Comparison of ENCODE assay signal across 19 cellular contexts in genomic region chrX:84156831-84157230, GRCh38. TPM values are rescaled to one million over a fixed set of nuclear protein-coding genes. Genes with fewer than 3 reads are reported as not detected.
"Had no signal": no experiment of that assay in that cellular context is flagged by ENCODE, and none has a peak within 500 bp of the region (broad histone marks: within the 10 kb centered on the region; RNA-seq: fewer than 3 reads in every experiment).

No MANE protein-coding gene starts in this region.

- DNase-seq: effector memory CD8-positive, alpha-beta T cell; esophagus squamous epithelium; foreskin melanocyte; head of caudate nucleus; hippocampal formation; left colon; naive thymus-derived CD4-positive, alpha-beta T cell; nephron progenitor cell; psoas muscle; retina; right lobe of liver; spleen; stimulated activated CD4-positive, alpha-beta T cell treated with anti-CD3 and anti-CD28 coated beads, Interleukin-15, amount 100 ng/mL, for 24 hours; stimulated activated CD4-positive, alpha-beta T cell treated with anti-CD3 and anti-CD28 coated beads, Interleukin-1b, Interleukin-23, amount 100 ng/mL, for 48 hours; stimulated activated CD4-positive, alpha-beta T cell treated with anti-CD3 and anti-CD28 coated beads, Interleukin-4, amount 100 ng/mL, for 24 hours; tibial artery; upper lobe of right lung had no signal

- H3K36me3 ChIP-seq: esophagus squamous epithelium, right lobe of liver, spleen, upper lobe of right lung, vagina had no signal

- H3K27me3 ChIP-seq: esophagus squamous epithelium, right lobe of liver, spleen, tibial artery, upper lobe of right lung, vagina had no signal

- H3K27ac ChIP-seq: esophagus squamous epithelium, psoas muscle, right lobe of liver, spleen, tibial artery, upper lobe of right lung, vagina had no signal

- H3K4me1 ChIP-seq: esophagus squamous epithelium, psoas muscle, right lobe of liver, spleen, tibial artery, upper lobe of right lung, vagina had no signal

- ATAC-seq: effector memory CD8-positive, alpha-beta T cell; left colon; naive thymus-derived CD4-positive, alpha-beta T cell; psoas muscle; right lobe of liver; stimulated activated memory B cell treated with anti-CD40 and anti-IgM and Interleukin-4, amounts not matched to agents 10 μg/mL and 1 μg/mL and 100 μg/mL, for 72 hours; upper lobe of right lung had no signal

- H3K9me3 ChIP-seq: esophagus squamous epithelium, psoas muscle, right lobe of liver, spleen, tibial artery, upper lobe of right lung, vagina had no signal

- H3K4me3 ChIP-seq: esophagus squamous epithelium, psoas muscle, right lobe of liver, spleen, tibial artery, upper lobe of right lung, vagina had no signal

RNA-seq across cellular contexts. Expression of gene RPS6KA6, which starts 31.2 kb away (rescaled TPM):
- polyA plus RNA-seq: naive thymus-derived CD4-positive, alpha-beta T cell had no signal
